Comparison of ENCODE assay signal across 1 cellular context in the genomic region with DNA sequence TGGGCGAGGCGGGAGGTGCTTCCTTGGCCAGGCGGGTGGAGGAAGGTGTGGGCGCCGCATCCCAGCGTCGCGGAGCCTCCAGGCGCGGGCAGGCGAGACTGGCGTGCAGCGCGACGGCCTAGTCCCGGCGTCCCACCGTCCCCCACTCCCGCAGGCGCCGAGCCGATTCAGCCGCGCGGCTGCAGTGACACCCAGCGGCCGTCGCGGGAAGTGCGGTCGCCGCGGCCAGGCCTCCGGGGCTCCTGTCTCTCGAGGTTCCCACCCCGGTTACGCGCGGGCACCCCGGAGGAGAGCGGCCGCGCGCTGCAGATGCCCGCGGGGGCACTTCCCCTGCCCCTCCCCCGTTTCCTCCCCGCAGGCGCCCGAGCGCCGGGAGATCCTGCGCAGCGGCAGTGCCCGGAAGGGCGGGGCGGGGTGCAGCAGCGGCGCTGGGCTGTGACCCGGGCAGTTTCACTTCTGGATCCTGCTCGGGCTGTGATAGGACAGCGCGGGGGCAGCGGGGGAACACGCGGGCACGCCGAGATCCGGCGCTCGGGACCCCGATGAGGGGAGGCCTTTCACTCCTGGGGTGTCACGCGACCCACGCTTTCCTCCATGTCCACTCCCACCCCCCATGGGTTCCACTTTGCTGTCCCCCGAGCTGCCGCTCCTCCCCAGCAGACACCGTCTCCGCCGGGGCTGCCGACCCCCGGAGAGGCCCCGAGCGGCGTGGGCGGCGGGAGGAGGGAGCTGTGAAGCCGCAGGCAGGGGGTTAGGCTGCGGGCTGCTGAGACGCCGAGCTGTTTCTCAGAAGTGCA.
TF ChIP-seq lines count a peak whose summit lies in the region.

No MANE protein-coding gene starts in this region.

TF ChIP-seq in HEK293, 187 proteins besides CTCF, POLR2A, EP300 and RAD21 (continued from another document and continues in another):
- no peak for TF ChIP-seq ZNF2 (tag by site-specific recombination; IDR thresholded peaks at IDR 0.05)
- TF ChIP-seq ZBTB21 (tag by site-specific recombination; IDR thresholded peaks at IDR 0.05), result no peak
- no peak for TF ChIP-seq ZNF548 (tag by site-specific recombination; IDR thresholded peaks at IDR 0.05)
- TF ChIP-seq, protein P1, sequence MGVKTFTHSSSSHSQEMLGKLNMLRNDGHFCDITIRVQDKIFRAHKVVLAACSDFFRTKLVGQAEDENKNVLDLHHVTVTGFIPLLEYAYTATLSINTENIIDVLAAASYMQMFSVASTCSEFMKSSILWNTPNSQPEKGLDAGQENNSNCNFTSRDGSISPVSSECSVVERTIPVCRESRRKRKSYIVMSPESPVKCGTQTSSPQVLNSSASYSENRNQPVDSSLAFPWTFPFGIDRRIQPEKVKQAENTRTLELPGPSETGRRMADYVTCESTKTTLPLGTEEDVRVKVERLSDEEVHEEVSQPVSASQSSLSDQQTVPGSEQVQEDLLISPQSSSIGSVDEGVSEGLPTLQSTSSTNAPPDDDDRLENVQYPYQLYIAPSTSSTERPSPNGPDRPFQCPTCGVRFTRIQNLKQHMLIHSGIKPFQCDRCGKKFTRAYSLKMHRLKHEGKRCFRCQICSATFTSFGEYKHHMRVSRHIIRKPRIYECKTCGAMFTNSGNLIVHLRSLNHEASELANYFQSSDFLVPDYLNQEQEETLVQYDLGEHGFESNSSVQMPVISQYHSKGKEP (tag by site-specific recombination; IDR thresholded peaks at IDR 0.05), result no peak
- peak; percentile 97 for TF ChIP-seq ZNF341 (tag by site-specific recombination; IDR thresholded peaks at IDR 0.05; ENCODE audit: low read depth)
- no peak for TF ChIP-seq ZNF18 (tag by site-specific recombination; IDR thresholded peaks at IDR 0.05)
- peak; percentile 75 for TF ChIP-seq ZNF335 (tag by site-specific recombination; conservative IDR thresholded peaks at IDR 0.05)
- peak; percentile 87 for TF ChIP-seq ZNF660 (tag by site-specific recombination; IDR thresholded peaks at IDR 0.05)
- TF ChIP-seq ZNF398 (tag by site-specific recombination; IDR thresholded peaks at IDR 0.05), result peak; percentile 73
- TF ChIP-seq, protein P2, sequence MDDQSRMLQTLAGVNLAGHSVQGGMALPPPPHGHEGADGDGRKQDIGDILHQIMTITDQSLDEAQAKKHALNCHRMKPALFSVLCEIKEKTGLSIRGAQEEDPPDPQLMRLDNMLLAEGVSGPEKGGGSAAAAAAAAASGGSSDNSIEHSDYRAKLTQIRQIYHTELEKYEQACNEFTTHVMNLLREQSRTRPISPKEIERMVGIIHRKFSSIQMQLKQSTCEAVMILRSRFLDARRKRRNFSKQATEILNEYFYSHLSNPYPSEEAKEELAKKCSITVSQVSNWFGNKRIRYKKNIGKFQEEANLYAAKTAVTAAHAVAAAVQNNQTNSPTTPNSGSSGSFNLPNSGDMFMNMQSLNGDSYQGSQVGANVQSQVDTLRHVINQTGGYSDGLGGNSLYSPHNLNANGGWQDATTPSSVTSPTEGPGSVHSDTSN (CRISPR knock-in tag; IDR thresholded peaks at IDR 0.05), result peak; percentile 93
- TF ChIP-seq KLF1 (tag by site-specific recombination; IDR thresholded peaks at IDR 0.05), result 0 out of 2 replicates have a peak, but pooled peaks have one; percentile 62
- TF ChIP-seq SP7 (tag by site-specific recombination; IDR thresholded peaks at IDR 0.05), result 0 out of 2 replicates have a peak, but pooled peaks have one; percentile 50
- no peak for TF ChIP-seq OVOL3 (tag by site-specific recombination; IDR thresholded peaks at IDR 0.05)
- peak; percentile 43 for TF ChIP-seq ZNF654 (tag by site-specific recombination; IDR thresholded peaks at IDR 0.05; ENCODE audit: low read depth)
- TF ChIP-seq, protein P3, sequence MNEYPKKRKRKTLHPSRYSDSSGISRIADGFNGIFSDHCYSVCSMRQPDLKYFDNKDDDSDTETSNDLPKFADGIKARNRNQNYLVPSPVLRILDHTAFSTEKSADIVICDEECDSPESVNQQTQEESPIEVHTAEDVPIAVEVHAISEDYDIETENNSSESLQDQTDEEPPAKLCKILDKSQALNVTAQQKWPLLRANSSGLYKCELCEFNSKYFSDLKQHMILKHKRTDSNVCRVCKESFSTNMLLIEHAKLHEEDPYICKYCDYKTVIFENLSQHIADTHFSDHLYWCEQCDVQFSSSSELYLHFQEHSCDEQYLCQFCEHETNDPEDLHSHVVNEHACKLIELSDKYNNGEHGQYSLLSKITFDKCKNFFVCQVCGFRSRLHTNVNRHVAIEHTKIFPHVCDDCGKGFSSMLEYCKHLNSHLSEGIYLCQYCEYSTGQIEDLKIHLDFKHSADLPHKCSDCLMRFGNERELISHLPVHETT (tag by site-specific recombination; IDR thresholded peaks at IDR 0.05), result no peak
- TF ChIP-seq ZNF16 (tag by site-specific recombination; IDR thresholded peaks at IDR 0.05; ENCODE audit: low read depth), result no peak
- TF ChIP-seq, protein P4, sequence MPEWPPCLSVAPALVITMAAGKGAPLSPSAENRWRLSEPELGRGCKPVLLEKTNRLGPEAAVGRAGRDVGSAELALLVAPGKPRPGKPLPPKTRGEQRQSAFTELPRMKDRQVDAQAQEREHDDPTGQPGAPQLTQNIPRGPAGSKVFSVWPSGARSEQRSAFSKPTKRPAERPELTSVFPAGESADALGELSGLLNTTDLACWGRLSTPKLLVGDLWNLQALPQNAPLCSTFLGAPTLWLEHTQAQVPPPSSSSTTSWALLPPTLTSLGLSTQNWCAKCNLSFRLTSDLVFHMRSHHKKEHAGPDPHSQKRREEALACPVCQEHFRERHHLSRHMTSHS (tag by site-specific recombination; IDR thresholded peaks at IDR 0.05), result no peak
- peak; percentile 19; the same call in 1 of the 2 replicates for TF ChIP-seq ZNF596 (tag by site-specific recombination; IDR thresholded peaks at IDR 0.05)
- peak; percentile 78; the same call in 1 of the 2 replicates for TF ChIP-seq ZBTB20 (tag by site-specific recombination; IDR thresholded peaks at IDR 0.05)
- TF ChIP-seq GLIS1 (tag by site-specific recombination; IDR thresholded peaks at IDR 0.05), result peak; percentile 96
- no peak for TF ChIP-seq ZNF155 (tag by site-specific recombination; IDR thresholded peaks at IDR 0.05)
- TF ChIP-seq ZBTB26 (tag by site-specific recombination; optimal IDR thresholded peaks at IDR 0.05), result peak; percentile 99
- TF ChIP-seq ZBTB48 (tag by site-specific recombination; IDR thresholded peaks at IDR 0.05), result no peak
- TF ChIP-seq ZNF133 (tag by site-specific recombination; IDR thresholded peaks at IDR 0.05), result no peak
- no peak for TF ChIP-seq ZNF768 (tag by site-specific recombination; IDR thresholded peaks at IDR 0.05)
- TF ChIP-seq ZNF211 (tag by site-specific recombination; IDR thresholded peaks at IDR 0.05; ENCODE audit: low read depth), result no peak
- TF ChIP-seq ZNF423 (tag by site-specific recombination; IDR thresholded peaks at IDR 0.05), result peak; percentile 80
- no peak for TF ChIP-seq ZNF670 (tag by site-specific recombination; IDR thresholded peaks at IDR 0.05; ENCODE audit: low read depth)
- peak; percentile 52 for TF ChIP-seq KLF10 (tag by site-specific recombination; IDR thresholded peaks at IDR 0.05)
- peak; percentile 91 for TF ChIP-seq ZNF561 (tag by site-specific recombination; IDR thresholded peaks at IDR 0.05; ENCODE audit: borderline replicate concordance)
- TF ChIP-seq IKZF3 (tag by site-specific recombination; IDR thresholded peaks at IDR 0.05), result peak; percentile 67
- TF ChIP-seq ZNF529 (tag by site-specific recombination; IDR thresholded peaks at IDR 0.05; ENCODE audit: insufficient replicate concordance), result no peak
- TF ChIP-seq ZSCAN5A (tag by site-specific recombination; IDR thresholded peaks at IDR 0.05), result peak; percentile 39; the same call in 1 of the 2 replicates
- TF ChIP-seq ZNF416 (tag by site-specific recombination; IDR thresholded peaks at IDR 0.05), result no peak
- TF ChIP-seq REST (tag by site-specific recombination; IDR thresholded peaks at IDR 0.05), result no peak
- no peak for TF ChIP-seq MYNN (tag by site-specific recombination; IDR thresholded peaks at IDR 0.05; ENCODE audit: borderline replicate concordance)
- TF ChIP-seq TCF7L2 (IDR thresholded peaks at IDR 0.05; ENCODE audit: borderline replicate concordance, low read depth, low read length), result peak; percentile 43; the same call in 1 of the 2 replicates
- no peak for TF ChIP-seq ZNF449 (tag by site-specific recombination; IDR thresholded peaks at IDR 0.05)
- TF ChIP-seq ZNF621 (tag by site-specific recombination; IDR thresholded peaks at IDR 0.05), result no peak
- peak; percentile 84 for TF ChIP-seq ZNF76 (tag by site-specific recombination; IDR thresholded peaks at IDR 0.05; ENCODE audit: borderline replicate concordance, low read depth)
